Comparison of ENCODE assay signal across 24 cellular contexts in the genomic region with DNA sequence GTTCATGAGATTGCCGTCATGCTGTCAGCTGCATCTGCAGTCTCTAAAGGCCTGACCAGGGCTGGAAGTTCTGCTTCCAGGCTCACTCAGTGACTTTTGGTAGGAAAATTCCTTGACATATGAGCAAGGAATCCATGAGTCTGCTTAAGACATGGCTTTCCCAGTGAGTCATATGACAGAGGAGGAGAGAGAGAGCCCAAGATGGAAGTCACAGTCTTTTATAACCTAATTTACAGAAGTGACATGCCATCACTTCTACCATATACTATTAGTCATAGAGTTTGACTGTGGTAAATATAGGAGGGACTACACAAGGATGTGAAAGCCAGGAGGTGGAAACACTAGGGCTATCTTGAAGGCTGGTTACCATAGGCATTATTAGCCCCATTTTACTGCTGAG.
DNase-seq lines count a peak whose midpoint lies in the region; ATAC-seq, FAIRE-seq and TF ChIP-seq lines count a peak whose summit lies in the region.
"Had no signal": no experiment of that assay in that cellular context is flagged by ENCODE, and none has a peak within 500 bp of the region (broad histone marks: within the 10 kb centered on the region; RNA-seq: fewer than 3 reads in every experiment).

No MANE protein-coding gene starts in this region.

- DNase-seq in AG04450 (ENCODE audit: low read depth, low spot score) (peak; percentile 58), HCEC 1CT (peak; percentile 60), bronchial epithelial cell (ENCODE audit: low read depth) (peak; percentile 37), mesenchymal stem cell (peak; percentile 68), endothelial cell (ENCODE audit: low spot score) (no peak), putamen (ENCODE audit: low spot score) (no peak), Right ventricle myocardium inferior (ENCODE audit: missing footprints) (no peak), GM03348 (ENCODE audit: low spot score) (no peak)
- DNase-seq: activated CD4-positive, alpha-beta T cell treated with anti-CD3 and anti-CD28 coated beads, Interleukin-2, amount 10 ng/mL, durations not matched to agents 24 days and 14 days; activated naive CD8-positive, alpha-beta T cell treated with anti-CD3 and anti-CD28 coated beads, Interleukin-2, amount 10 ng/mL, durations not matched to agents 7 days and 5 days; CD8-positive, alpha-beta T cell; DMS53; kidney; NCI-H2227 treated with DMSO at 0.1 percent for 48 hours; occipital lobe; OCI-M1; retina; uterus had no signal

- ATAC-seq in Right ventricle myocardium inferior, result no peak
- ATAC-seq: activated T-helper 17 cell treated with anti-CD3 and anti-CD28 coated beads, Interleukin-2, amount 50 U/mL, for 72 hours; CD8-positive, alpha-beta T cell had no signal

- H3K4me1 ChIP-seq in mesenchymal stem cell (ENCODE audit: control insufficient read depth, insufficient read depth, low read depth, low read length), result peaks cover 11% of the 10 kb centered on the region
- H3K4me1 ChIP-seq: HAP-1, uterus had no signal

- peaks cover 1% of the 10 kb centered on the region for H3K27me3 Mint-ChIP-seq in endothelial cell (ENCODE audit: unreplicated experiment)
- H3K27me3 Mint-ChIP-seq: activated CD4-positive, alpha-beta T cell treated with anti-CD3 and anti-CD28 coated beads, Interleukin-2, amount 10 ng/mL, durations not matched to agents 24 days and 14 days had no signal

- POLR2A ChIA-PET in AG04450 (lab: Yijun Ruan, JAX), result no interaction called here

- no peak overlapping the region for H3K27ac Mint-ChIP-seq in endothelial cell (ENCODE audit: unreplicated experiment)
- H3K27ac Mint-ChIP-seq: activated CD4-positive, alpha-beta T cell treated with anti-CD3 and anti-CD28 coated beads, Interleukin-2, amount 10 ng/mL, durations not matched to agents 24 days and 14 days; activated naive CD8-positive, alpha-beta T cell treated with anti-CD3 and anti-CD28 coated beads, Interleukin-2, amount 10 ng/mL, durations not matched to agents 7 days and 5 days; activated T-helper 17 cell treated with anti-CD3 and anti-CD28 coated beads, Interleukin-2, amount 50 U/mL, for 72 hours; CD8-positive, alpha-beta T cell; T-helper 1 cell treated with Interleukin-12 subunit alpha and Interleukin-12 subunit beta and Interleukin-4 antibody, amounts not matched to agents 30 μg/mL and 1 μg/mL, for 36 hours had no signal

- intact Hi-C loops in Right ventricle myocardium inferior (cut with DNase I), result no loop called here

- no peak overlapping the region for H4K91ac ChIP-seq in mesenchymal stem cell (ENCODE audit: low read length)

- CTCF ChIA-PET in AG04450 (lab: Charles Lee), result no interaction called here

- H2BK5ac ChIP-seq in mesenchymal stem cell (ENCODE audit: low read depth, low read length, poor library complexity, severe bottlenecking), result no peak overlapping the region

- no peak overlapping the region for H2BK12ac ChIP-seq in mesenchymal stem cell (ENCODE audit: low read length in 2 of 2)

- no peak overlapping the region for H2AK5ac ChIP-seq in mesenchymal stem cell (ENCODE audit: low read length, severe bottlenecking)

- H4K8ac ChIP-seq in mesenchymal stem cell (ENCODE audit: low read length), result no peak overlapping the region

- 85% methylated on average over 1 of the region's 1 CpG for WGBS in mesenchymal stem cell

- TF ChIP-seq CTCF in AG04450 (IDR thresholded peaks at IDR 0.05; ENCODE audit: low read depth, low read length) (no peak), bronchial epithelial cell (IDR thresholded peaks at IDR 0.05; ENCODE audit: insufficient read depth, low read length, severe bottlenecking) (no peak), endothelial cell (IDR thresholded peaks at IDR 0.05; ENCODE audit: unreplicated experiment) (no peak)

- H3K79me1 ChIP-seq in mesenchymal stem cell (replicated peaks; ENCODE audit: low read length, poor library complexity, severe bottlenecking), result peaks cover 20% of the 10 kb centered on the region

- no peak overlapping the region for H3K18ac ChIP-seq in mesenchymal stem cell (ENCODE audit: low read depth in 1 of 2, low read length in 2 of 2)

- no peak overlapping the region for H2AFZ ChIP-seq in mesenchymal stem cell (ENCODE audit: low read depth, low read length)

- H3K4me2 ChIP-seq in mesenchymal stem cell (ENCODE audit: low read length, poor library complexity, severe bottlenecking), result no peak overlapping the region

- no peak overlapping the region for H3K4ac ChIP-seq in mesenchymal stem cell (ENCODE audit: low read depth in 1 of 2, low read length in 2 of 2)

- no peak for FAIRE-seq in bronchial epithelial cell (lab: Jason Lieb, UNC)
- FAIRE-seq: endometrium, frontal cortex, GM18507, kidney had no signal

- H3K36me3 Mint-ChIP-seq in endothelial cell (ENCODE audit: low read depth, unreplicated experiment), result no peaks in the 10 kb centered on the region
- H3K36me3 Mint-ChIP-seq: activated naive CD8-positive, alpha-beta T cell treated with anti-CD3 and anti-CD28 coated beads, Interleukin-2, amount 10 ng/mL, durations not matched to agents 7 days and 5 days; CD8-positive, alpha-beta T cell had no signal

- H2BK15ac ChIP-seq in mesenchymal stem cell (ENCODE audit: low read depth, poor library complexity, severe bottlenecking), result no peak overlapping the region

- no peak overlapping the region for H3K9ac ChIP-seq in mesenchymal stem cell (ENCODE audit: low read length)

- H3K9me3 ChIP-seq in AG04450 (ENCODE audit: control insufficient read depth, insufficient read depth, low read length) (no peaks in the 10 kb centered on the region), mesenchymal stem cell (ENCODE audit: control insufficient read depth, low read length) (no peaks in the 10 kb centered on the region)
- H3K9me3 ChIP-seq: HAP-1, uterus had no signal

- H3K27me3 ChIP-seq in AG04450 (ENCODE audit: control insufficient read depth, insufficient read depth, low read length) (no peaks in the 10 kb centered on the region), bronchial epithelial cell (ENCODE audit: control insufficient read depth, insufficient read depth, low read length) (no peaks in the 10 kb centered on the region), mesenchymal stem cell (ENCODE audit: control insufficient read depth in 1 of 2, insufficient read depth in 1 of 2, low read length in 2 of 2) (no peaks in the 10 kb centered on the region)
- H3K27me3 ChIP-seq: uterus had no signal

- peaks cover 5% of the 10 kb centered on the region for H3K4me1 Mint-ChIP-seq in endothelial cell (ENCODE audit: unreplicated experiment)
- H3K4me1 Mint-ChIP-seq: activated CD4-positive, alpha-beta T cell treated with anti-CD3 and anti-CD28 coated beads, Interleukin-2, amount 10 ng/mL, durations not matched to agents 24 days and 14 days; activated T-helper 17 cell treated with anti-CD3 and anti-CD28 coated beads, Interleukin-2, amount 50 U/mL, for 72 hours had no signal

- H3K23ac ChIP-seq in mesenchymal stem cell (ENCODE audit: low read length in 2 of 2), result no peak overlapping the region

- H2BK120ac ChIP-seq in mesenchymal stem cell (ENCODE audit: low read depth, low read length), result no peak overlapping the region

- H3K4me3 Mint-ChIP-seq in endothelial cell (ENCODE audit: unreplicated experiment), result no peak overlapping the region
- H3K4me3 Mint-ChIP-seq: activated CD4-positive, alpha-beta T cell treated with anti-CD3 and anti-CD28 coated beads, Interleukin-2, amount 10 ng/mL, durations not matched to agents 24 days and 14 days; activated naive CD8-positive, alpha-beta T cell treated with anti-CD3 and anti-CD28 coated beads, Interleukin-2, amount 10 ng/mL, durations not matched to agents 7 days and 5 days; activated T-helper 17 cell treated with anti-CD3 and anti-CD28 coated beads, Interleukin-2, amount 50 U/mL, for 72 hours; CD8-positive, alpha-beta T cell; T-helper 1 cell treated with Interleukin-12 subunit alpha and Interleukin-12 subunit beta and Interleukin-4 antibody, amounts not matched to agents 30 μg/mL and 1 μg/mL, for 36 hours had no signal

- no peaks in the 10 kb centered on the region for H3K9me3 Mint-ChIP-seq in endothelial cell (ENCODE audit: unreplicated experiment)
- H3K9me3 Mint-ChIP-seq: activated CD4-positive, alpha-beta T cell treated with anti-CD3 and anti-CD28 coated beads, Interleukin-2, amount 10 ng/mL, durations not matched to agents 24 days and 14 days; CD8-positive, alpha-beta T cell; T-helper 1 cell treated with Interleukin-12 subunit alpha and Interleukin-12 subunit beta and Interleukin-4 antibody, amounts not matched to agents 30 μg/mL and 1 μg/mL, for 36 hours had no signal

- H3K4me3 ChIP-seq in AG04450 (ENCODE audit: low read depth, low read length), result no peak overlapping the region
- no peak overlapping the region for H3K4me3 ChIP-seq in bronchial epithelial cell (ENCODE audit: low read depth, low read length)
- H3K4me3 ChIP-seq in mesenchymal stem cell (ENCODE audit: insufficient read depth in 1 of 2, low read depth in 1 of 2, low read length in 2 of 2), result no peak overlapping the region
- H3K4me3 ChIP-seq: HAP-1, uterus had no signal

- no peaks in the 10 kb centered on the region for H3K36me3 ChIP-seq in bronchial epithelial cell (ENCODE audit: control insufficient read depth, insufficient read depth, low read length)
- H3K36me3 ChIP-seq in mesenchymal stem cell (ENCODE audit: control insufficient read depth in 1 of 2, insufficient read depth in 2 of 2, low read depth in 1 of 2, low read length in 2 of 2), result no peaks in the 10 kb centered on the region
- H3K36me3 ChIP-seq: HAP-1, uterus had no signal

- H3K27ac ChIP-seq in AG04450 (ENCODE audit: low read depth, low read length), result no peak overlapping the region
- no peak overlapping the region for H3K27ac ChIP-seq in mesenchymal stem cell (ENCODE audit: low read length, poor library complexity, severe bottlenecking)
- H3K27ac ChIP-seq: uterus had no signal

- H3K14ac ChIP-seq in mesenchymal stem cell (ENCODE audit: low read length in 2 of 2), result no peak overlapping the region

Comparison
In these comparisons a context has a peak if more than half of its experiments do, and no peak if none do; other contexts are left out.
1. DNase-seq: peak in AG04450 (single experiment), HCEC 1CT (single experiment), bronchial epithelial cell (single experiment) and mesenchymal stem cell (single experiment); none in endothelial cell (single experiment), putamen (single experiment), Right ventricle myocardium inferior (single experiment) and GM03348 (single experiment).